ENCODE assay signal across 1 cellular context in genomic region chr16:85514601-85515318, GRCh38.
TF ChIP-seq lines count a peak whose summit lies in the region.

No MANE protein-coding gene starts in this region.

TF ChIP-seq in HepG2, 621 proteins besides CTCF, POLR2A, EP300 and RAD21 (continued from another document and continues in another):
- TF ChIP-seq SRSF9 (IDR thresholded peaks at IDR 0.05; ENCODE audit: borderline replicate concordance, insufficient read depth, low read depth, low read length, poor library complexity, severe bottlenecking): no peak
- TF ChIP-seq SNRNP70 (IDR thresholded peaks at IDR 0.05; ENCODE audit: low read depth, low read length): no peak
- TF ChIP-seq ZNF329 (CRISPR knock-in tag; IDR thresholded peaks at IDR 0.05; ENCODE audit: low read depth): 0 out of 2 replicates have a peak, but pooled peaks have one; percentile 23
- no peak for TF ChIP-seq ISX (CRISPR knock-in tag; conservative IDR thresholded peaks at IDR 0.05)
- 0 out of 2 replicates have a peak, but pooled peaks have one; percentile 57 for TF ChIP-seq MTF1 (CRISPR knock-in tag; IDR thresholded peaks at IDR 0.05)
- TF ChIP-seq ZNF639 (CRISPR knock-in tag; conservative IDR thresholded peaks at IDR 0.05): peak; percentile 64
- peak; percentile 92 for TF ChIP-seq SAFB2 (CRISPR knock-in tag; IDR thresholded peaks at IDR 0.05; ENCODE audit: borderline replicate concordance, low read depth)
- no peak for TF ChIP-seq ZNF75D (CRISPR knock-in tag; IDR thresholded peaks at IDR 0.05; ENCODE audit: borderline replicate concordance)
- peak; percentile 87 for TF ChIP-seq DR1 (CRISPR knock-in tag; IDR thresholded peaks at IDR 0.05)
- peak; percentile 93 for TF ChIP-seq PPARG (CRISPR knock-in tag; conservative IDR thresholded peaks at IDR 0.05)
- TF ChIP-seq ZNF180 (CRISPR knock-in tag; IDR thresholded peaks at IDR 0.05; ENCODE audit: borderline replicate concordance, low read depth): no peak
- no peak for TF ChIP-seq HCFC1 (IDR thresholded peaks at IDR 0.05; ENCODE audit: low read depth, low read length)
- peak; percentile 72; the same call in 1 of the 2 replicates for TF ChIP-seq KMT2A (CRISPR knock-in tag; IDR thresholded peaks at IDR 0.05)
- peak; percentile 43 for TF ChIP-seq CCAR2 (optimal IDR thresholded peaks at IDR 0.05; ENCODE audit: low read depth, low read length)
- peak; percentile 94 for TF ChIP-seq ISL2 (CRISPR knock-in tag; IDR thresholded peaks at IDR 0.05)
- TF ChIP-seq NCOA1 (CRISPR knock-in tag; IDR thresholded peaks at IDR 0.05): peak; percentile 75; the same call in 1 of the 2 replicates
- peak; percentile 97 for TF ChIP-seq ZNF34 (CRISPR knock-in tag; IDR thresholded peaks at IDR 0.05; ENCODE audit: borderline replicate concordance)
- no peak for TF ChIP-seq ZNF674 (CRISPR knock-in tag; IDR thresholded peaks at IDR 0.05; ENCODE audit: low read depth)
- TF ChIP-seq ZNF687 (CRISPR knock-in tag; IDR thresholded peaks at IDR 0.05): peak; percentile 98
- no peak for TF ChIP-seq THYN1 (CRISPR knock-in tag; IDR thresholded peaks at IDR 0.05; ENCODE audit: borderline replicate concordance, low read depth)
- TF ChIP-seq ZNF546 (CRISPR knock-in tag; conservative IDR thresholded peaks at IDR 0.05): peak; percentile 88; the same call in 1 of the 2 replicates
- TF ChIP-seq AKAP8 (CRISPR knock-in tag; IDR thresholded peaks at IDR 0.05): peak; percentile 97
- no peak for TF ChIP-seq ZNF644 (CRISPR knock-in tag; IDR thresholded peaks at IDR 0.05; ENCODE audit: low read depth)
- TF ChIP-seq LRRFIP1 (CRISPR knock-in tag; conservative IDR thresholded peaks at IDR 0.05): no peak
- peak; percentile 98 for TF ChIP-seq ZNF747 (CRISPR knock-in tag; IDR thresholded peaks at IDR 0.05; ENCODE audit: borderline replicate concordance)
- no peak for TF ChIP-seq CHD2 (IDR thresholded peaks at IDR 0.05; ENCODE audit: low read depth, low read length)
- peak; percentile 81 for TF ChIP-seq BORCS8-MEF2B (CRISPR knock-in tag; IDR thresholded peaks at IDR 0.05)
- peak; percentile 89 for TF ChIP-seq ZMYM2 (CRISPR knock-in tag; IDR thresholded peaks at IDR 0.05)
- no peak for TF ChIP-seq ZNF841 (CRISPR knock-in tag; IDR thresholded peaks at IDR 0.05; ENCODE audit: borderline replicate concordance)
- TF ChIP-seq FOXO1 (CRISPR knock-in tag; IDR thresholded peaks at IDR 0.05): peak; percentile 96
- no peak; the same call in 1 of the 2 replicates for TF ChIP-seq ZBTB21 (CRISPR knock-in tag; IDR thresholded peaks at IDR 0.05)
- TF ChIP-seq RNF219 (CRISPR knock-in tag; IDR thresholded peaks at IDR 0.05): 0 out of 2 replicates have a peak, but pooled peaks have one; percentile 89
- TF ChIP-seq ZNF263 (CRISPR knock-in tag; IDR thresholded peaks at IDR 0.05): peak; percentile 90
- TF ChIP-seq CREM (IDR thresholded peaks at IDR 0.05): peak; percentile 78
- no peak for TF ChIP-seq CREM (CRISPR knock-in tag; IDR thresholded peaks at IDR 0.05)
- TF ChIP-seq HNF4A (CRISPR knock-in tag; IDR thresholded peaks at IDR 0.05): peak; percentile 91
- no peak for TF ChIP-seq HNRNPH1 (optimal IDR thresholded peaks at IDR 0.05; ENCODE audit: low read depth, low read length)
- TF ChIP-seq ETV5 (CRISPR knock-in tag; IDR thresholded peaks at IDR 0.05; ENCODE audit: borderline replicate concordance): peak; percentile 78
- TF ChIP-seq ZNF503 (CRISPR knock-in tag; IDR thresholded peaks at IDR 0.05): peak; percentile 97
- no peak; the same call in 1 of the 2 replicates for TF ChIP-seq ZNF839 (CRISPR knock-in tag; IDR thresholded peaks at IDR 0.05; ENCODE audit: borderline replicate concordance)
- TF ChIP-seq IRX3 (CRISPR knock-in tag; IDR thresholded peaks at IDR 0.05; ENCODE audit: borderline replicate concordance, low read depth): no peak
- peak; percentile 67 for TF ChIP-seq ZBTB7A (CRISPR knock-in tag; IDR thresholded peaks at IDR 0.05)
- peak; percentile 75 for TF ChIP-seq TBL1XR1 (IDR thresholded peaks at IDR 0.05; ENCODE audit: borderline replicate concordance, low read length, partially characterized antibody)
- peak; percentile 76; the same call in 1 of the 2 replicates for TF ChIP-seq GMEB1 (CRISPR knock-in tag; IDR thresholded peaks at IDR 0.05; ENCODE audit: borderline replicate concordance)
- TF ChIP-seq ZNF672 (CRISPR knock-in tag; IDR thresholded peaks at IDR 0.05): no peak; the same call in 1 of the 2 replicates
- 0 out of 2 replicates have a peak, but pooled peaks have one; percentile 45 for TF ChIP-seq ZNF136 (CRISPR knock-in tag; IDR thresholded peaks at IDR 0.05; ENCODE audit: low read depth)
- TF ChIP-seq CEBPZ (IDR thresholded peaks at IDR 0.05; ENCODE audit: low read length): no peak
- TF ChIP-seq ZC3H13 (CRISPR knock-in tag; IDR thresholded peaks at IDR 0.05): peak; percentile 88; the same call in 1 of the 2 replicates
- TF ChIP-seq ZFY (CRISPR knock-in tag; IDR thresholded peaks at IDR 0.05): peak; percentile 45; the same call in 1 of the 2 replicates
- no peak; the same call in 1 of the 2 replicates for TF ChIP-seq ZNF333 (CRISPR knock-in tag; IDR thresholded peaks at IDR 0.05; ENCODE audit: borderline replicate concordance)
- peak; percentile 98 for TF ChIP-seq YEATS4 (CRISPR knock-in tag; IDR thresholded peaks at IDR 0.05; ENCODE audit: borderline replicate concordance)
- TF ChIP-seq SMAD1 (CRISPR knock-in tag; IDR thresholded peaks at IDR 0.05; ENCODE audit: borderline replicate concordance, low read depth): no peak
- peak; percentile 98 for TF ChIP-seq ZNF264 (CRISPR knock-in tag; IDR thresholded peaks at IDR 0.05)
- TF ChIP-seq ZNF547 (CRISPR knock-in tag; IDR thresholded peaks at IDR 0.05): no peak; the same call in none of the 2 replicates
